13 cellular contexts compared by ENCODE assay signal in genomic region chr10:21985541-21985940, GRCh38.
"Had no signal": no experiment of that assay in that cellular context is flagged by ENCODE, and none has a peak within 500 bp of the region (broad histone marks: within the 10 kb centered on the region; RNA-seq: fewer than 3 reads in every experiment).

No MANE protein-coding gene starts in this region.

- H3K9me3 Mint-ChIP-seq: activated T-helper 2 cell treated with anti-CD3 and anti-CD28 coated beads, Interferon-gamma antibody, Interleukin-2, Interleukin-4, amounts not matched to agents 10 μg/mL and 5 μg/mL and 100 μg/mL, durations not matched to agents 14 hours and 24 hours and 36 hours; stimulated activated effector memory CD8-positive, alpha-beta T cell treated with anti-CD3 and anti-CD28 coated beads, Interleukin-12 subunit alpha, Interleukin-12 subunit beta, amount 100 ng/mL, for 72 hours had no signal

- H3K27me3 Mint-ChIP-seq: activated naive CD4-positive, alpha-beta T cell treated with anti-CD3 and anti-CD28 coated beads, Interleukin-2, amount 10 ng/mL, durations not matched to agents 7 days and 5 days; naive B cell had no signal

- H3K36me3 Mint-ChIP-seq: stimulated activated effector memory CD8-positive, alpha-beta T cell treated with anti-CD3 and anti-CD28 coated beads, Interleukin-12 subunit alpha, Interleukin-12 subunit beta, amount 100 ng/mL, for 72 hours had no signal

- H3K27ac Mint-ChIP-seq: activated naive CD4-positive, alpha-beta T cell treated with anti-CD3 and anti-CD28 coated beads, Interleukin-2, amount 10 ng/mL, durations not matched to agents 7 days and 5 days; activated T-helper 2 cell treated with anti-CD3 and anti-CD28 coated beads, Interferon-gamma antibody, Interleukin-2, Interleukin-4, amounts not matched to agents 10 μg/mL and 5 μg/mL and 100 μg/mL, durations not matched to agents 14 hours and 24 hours and 36 hours; stimulated activated effector memory CD8-positive, alpha-beta T cell treated with anti-CD3 and anti-CD28 coated beads, Interleukin-12 subunit alpha, Interleukin-12 subunit beta, amount 100 ng/mL, for 72 hours had no signal

- ATAC-seq: stimulated activated effector memory CD8-positive, alpha-beta T cell treated with anti-CD3 and anti-CD28 coated beads, Interleukin-12 subunit alpha, Interleukin-12 subunit beta, amount 100 ng/mL, for 72 hours had no signal

- H3K36me3 ChIP-seq: adrenal gland, esophagus muscularis mucosa, tibial nerve had no signal

- H3K4me1 Mint-ChIP-seq: activated naive CD4-positive, alpha-beta T cell treated with anti-CD3 and anti-CD28 coated beads, Interleukin-2, amount 10 ng/mL, durations not matched to agents 7 days and 5 days had no signal

- DNase-seq: activated CD4-positive, alpha-beta T cell treated with anti-CD3 and anti-CD28 coated beads, Interleukin-2, amount 50 U/mL, for 1 hour; activated CD4-positive, CD25-positive, alpha-beta regulatory T cell; activated naive CD4-positive, alpha-beta T cell treated with anti-CD3 and anti-CD28 coated beads, Interleukin-2, amount 10 ng/mL, durations not matched to agents 7 days and 5 days; adrenal gland; midbrain; naive B cell; retina; T-helper 2 cell had no signal

- H3K4me3 Mint-ChIP-seq: activated naive CD4-positive, alpha-beta T cell treated with anti-CD3 and anti-CD28 coated beads, Interleukin-2, amount 10 ng/mL, durations not matched to agents 7 days and 5 days; stimulated activated effector memory CD8-positive, alpha-beta T cell treated with anti-CD3 and anti-CD28 coated beads, Interleukin-12 subunit alpha, Interleukin-12 subunit beta, amount 100 ng/mL, for 72 hours had no signal

- H3K4me3 ChIP-seq: adrenal gland, esophagus muscularis mucosa, lung, tibial nerve had no signal

- H3K9me3 ChIP-seq: adrenal gland had no signal

- H3K27me3 ChIP-seq: adrenal gland, esophagus muscularis mucosa, tibial nerve had no signal

- H3K27ac ChIP-seq: adrenal gland, esophagus muscularis mucosa, tibial nerve had no signal
